ENCODE assay signal across 1 cellular context in the genomic region with DNA sequence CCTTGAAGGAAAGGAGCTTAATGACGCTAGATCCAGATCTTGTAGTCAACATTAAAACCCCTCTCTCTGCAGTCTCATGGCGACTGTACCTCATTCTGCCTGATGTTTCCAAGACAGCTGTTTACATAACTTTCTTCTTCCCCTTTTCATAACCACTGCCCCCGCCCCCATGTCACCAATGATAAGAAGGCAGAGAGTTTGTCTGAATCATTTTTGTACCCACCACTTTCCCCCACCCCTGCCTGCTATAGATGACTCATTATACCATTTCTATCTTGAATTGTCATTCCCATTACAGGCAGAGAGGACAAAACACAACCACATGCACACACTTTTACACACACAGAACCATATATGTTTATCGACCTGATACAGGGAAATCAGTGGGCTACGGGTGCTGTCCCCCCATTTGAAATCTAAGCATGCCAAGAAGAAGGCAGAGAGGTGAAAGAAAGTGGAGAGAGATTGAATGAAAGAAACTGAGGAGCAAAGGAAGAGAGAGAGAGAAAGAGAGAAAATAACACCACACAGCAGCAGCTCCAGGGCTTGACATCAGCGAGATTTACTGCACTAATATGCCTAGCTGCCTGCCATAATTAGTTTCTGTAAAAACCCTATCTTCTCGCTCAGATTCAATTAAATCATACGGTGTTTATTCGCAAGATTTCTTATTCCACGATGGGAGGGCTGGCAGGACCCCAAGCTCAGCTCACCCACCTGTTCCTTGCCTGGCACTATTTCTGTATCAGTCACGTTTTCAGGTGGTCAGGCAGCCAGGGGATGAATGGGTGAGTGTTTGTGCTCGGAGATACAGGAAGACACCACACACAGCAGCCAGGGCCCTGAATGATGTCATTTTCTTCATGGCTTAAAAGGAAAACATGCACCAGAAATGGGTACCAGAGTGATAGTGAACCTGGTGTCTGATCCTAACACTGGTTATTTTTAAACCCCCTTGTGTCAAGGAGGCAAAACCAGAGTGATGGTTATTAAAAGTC.
TF ChIP-seq lines count a peak whose summit lies in the region.

No MANE protein-coding gene starts in this region.

TF ChIP-seq in K562, 482 proteins besides CTCF, POLR2A, EP300 and RAD21 (continued from another document and continues in another):
- TF ChIP-seq SP2 (IDR thresholded peaks at IDR 0.05; ENCODE audit: extremely low read depth, low read depth, low read length, poor library complexity, severe bottlenecking) (no peak), EZH2 (IDR thresholded peaks at IDR 0.05; ENCODE audit: borderline replicate concordance, low read depth, low read length) (no peak), MEF2D (tag; conservative IDR thresholded peaks at IDR 0.05; ENCODE audit: low read depth) (no peak), HNRNPK (IDR thresholded peaks at IDR 0.05; ENCODE audit: low read depth, low read length, poor library complexity, severe bottlenecking) (no peak), ZNF212 (CRISPR knock-in tag; IDR thresholded peaks at IDR 0.05) (no peak), ZNF77 (CRISPR knock-in tag; IDR thresholded peaks at IDR 0.05) (no peak), ZNF174 (CRISPR knock-in tag; IDR thresholded peaks at IDR 0.05) (no peak), GTF2A2 (tag; IDR thresholded peaks at IDR 0.05) (no peak), ZNF785 (CRISPR knock-in tag; IDR thresholded peaks at IDR 0.05) (no peak), DIDO1 (tag; IDR thresholded peaks at IDR 0.05; ENCODE audit: low read depth) (no peak), NCOA6 (IDR thresholded peaks at IDR 0.05) (no peak), ZSCAN32 (CRISPR knock-in tag; IDR thresholded peaks at IDR 0.05) (no peak), TEAD4 (IDR thresholded peaks at IDR 0.05; ENCODE audit: low read length) (peak; percentile 55; the same call in 1 of the 2 replicates), TEAD4 (CRISPR knock-in tag; IDR thresholded peaks at IDR 0.05; ENCODE audit: borderline replicate concordance) (no peak), SETDB1 (IDR thresholded peaks at IDR 0.05; ENCODE audit: low read length) (no peak), LARP7 (IDR thresholded peaks at IDR 0.05) (no peak), POLR2B (IDR thresholded peaks at IDR 0.05; ENCODE audit: low read depth, partially characterized antibody) (no peak), HSF4 (CRISPR knock-in tag; IDR thresholded peaks at IDR 0.05; ENCODE audit: borderline replicate concordance) (no peak), PTRF (tag; IDR thresholded peaks at IDR 0.05) (no peak), SREBF2 (CRISPR knock-in tag; IDR thresholded peaks at IDR 0.05) (no peak), MIER1 (IDR thresholded peaks at IDR 0.05; ENCODE audit: low read depth) (no peak), ETV6 (IDR thresholded peaks at IDR 0.05; ENCODE audit: borderline replicate concordance in 1 of 2, low read depth in 2 of 2, low read length in 1 of 2) (no peak), ETV6 (CRISPR knock-in tag; IDR thresholded peaks at IDR 0.05; ENCODE audit: borderline replicate concordance) (no peak), ZNF561 (CRISPR knock-in tag; conservative IDR thresholded peaks at IDR 0.05) (no peak), FOXJ3 (CRISPR knock-in tag; IDR thresholded peaks at IDR 0.05) (no peak), ZNF431 (CRISPR knock-in tag; IDR thresholded peaks at IDR 0.05) (no peak), SRSF1 (IDR thresholded peaks at IDR 0.05; ENCODE audit: low read depth, low read length) (no peak), GATAD2B (IDR thresholded peaks at IDR 0.05; ENCODE audit: borderline replicate concordance) (no peak), TCFL5 (CRISPR knock-in tag; conservative IDR thresholded peaks at IDR 0.05) (no peak), PHF20 (IDR thresholded peaks at IDR 0.05; ENCODE audit: partially characterized antibody) (no peak), DNMT1 (IDR thresholded peaks at IDR 0.05) (no peak), BRCA1 (IDR thresholded peaks at IDR 0.05) (no peak), BRCA1 (CRISPR knock-in tag; IDR thresholded peaks at IDR 0.05) (no peak), ZNF217 (CRISPR knock-in tag; IDR thresholded peaks at IDR 0.05) (no peak), ZNF584 (CRISPR knock-in tag; IDR thresholded peaks at IDR 0.05; ENCODE audit: low read depth) (no peak), POU5F1 (IDR thresholded peaks at IDR 0.05; ENCODE audit: borderline replicate concordance, low read depth, low read length, partially characterized antibody) (no peak), FOSL1 (tag; conservative IDR thresholded peaks at IDR 0.05) (peak; percentile 96), KAT2B (IDR thresholded peaks at IDR 0.05; ENCODE audit: low read depth, low read length) (no peak), SMARCA4 (IDR thresholded peaks at IDR 0.05) (peak; percentile 82; the same call in 1 of the 2 replicates), HCFC1 (IDR thresholded peaks at IDR 0.05; ENCODE audit: low read depth, low read length) (no peak), SMARCE1 (IDR thresholded peaks at IDR 0.05) (peak; percentile 87; the same call in 1 of the 2 replicates), SAFB2 (IDR thresholded peaks at IDR 0.05; ENCODE audit: borderline replicate concordance, low read depth, low read length, severe bottlenecking) (no peak), ZNF384 (IDR thresholded peaks at IDR 0.05; ENCODE audit: low read depth, low read length) (no peak), E2F3 (CRISPR knock-in tag; IDR thresholded peaks at IDR 0.05) (no peak), NFE2L1 (tag; IDR thresholded peaks at IDR 0.05; ENCODE audit: borderline replicate concordance, low read depth) (no peak), XRCC4 (IDR thresholded peaks at IDR 0.05; ENCODE audit: extremely low read depth, insufficient read depth, insufficient read length) (no peak), CAMTA2 (CRISPR knock-in tag; conservative IDR thresholded peaks at IDR 0.05) (no peak), NCOA1 (IDR thresholded peaks at IDR 0.05; ENCODE audit: low read depth) (no peak), SRSF9 (IDR thresholded peaks at IDR 0.05; ENCODE audit: borderline replicate concordance, low read depth, low read length) (no peak), ETS2 (tag; IDR thresholded peaks at IDR 0.05; ENCODE audit: borderline replicate concordance, poor library complexity, severe bottlenecking) (no peak), TCF3 (CRISPR knock-in tag; IDR thresholded peaks at IDR 0.05) (peak; percentile 54), PCBP2 (IDR thresholded peaks at IDR 0.05; ENCODE audit: low read depth, low read length, poor library complexity, severe bottlenecking) (no peak), SPI1 (IDR thresholded peaks at IDR 0.05; ENCODE audit: borderline replicate concordance, low read depth, low read length) (peak; percentile 83), SMAD3 (CRISPR knock-in tag; conservative IDR thresholded peaks at IDR 0.05) (no peak), HDAC2 (IDR thresholded peaks at IDR 0.05) (peak; percentile 36; the same call in 1 of the 2 replicates), YY1 (IDR thresholded peaks at IDR 0.05; ENCODE audit: borderline replicate concordance in 1 of 3, control insufficient read depth in 1 of 3, extremely low read depth in 1 of 3, insufficient read depth in 3 of 3, insufficient read length in 1 of 3, insufficient replicate concordance in 2 of 3, low read depth in 1 of 3, low read length in 2 of 3) (no peak), FOS (IDR thresholded peaks at IDR 0.05; ENCODE audit: extremely low read depth, insufficient read length) (no peak), PHF8 (IDR thresholded peaks at IDR 0.05; ENCODE audit: borderline replicate concordance, low read length) (no peak), ZNF324 (CRISPR knock-in tag; IDR thresholded peaks at IDR 0.05) (no peak), KHSRP (IDR thresholded peaks at IDR 0.05) (no peak), ZNF274 (IDR thresholded peaks at IDR 0.05; ENCODE audit: borderline replicate concordance, low read depth, low read length) (no peak), NR2C2 (CRISPR knock-in tag; IDR thresholded peaks at IDR 0.05) (no peak), NR2C2 (tag; IDR thresholded peaks at IDR 0.05) (no peak), ZNF23 (CRISPR knock-in tag; IDR thresholded peaks at IDR 0.05) (no peak)
- TF ChIP-seq, protein P1, sequence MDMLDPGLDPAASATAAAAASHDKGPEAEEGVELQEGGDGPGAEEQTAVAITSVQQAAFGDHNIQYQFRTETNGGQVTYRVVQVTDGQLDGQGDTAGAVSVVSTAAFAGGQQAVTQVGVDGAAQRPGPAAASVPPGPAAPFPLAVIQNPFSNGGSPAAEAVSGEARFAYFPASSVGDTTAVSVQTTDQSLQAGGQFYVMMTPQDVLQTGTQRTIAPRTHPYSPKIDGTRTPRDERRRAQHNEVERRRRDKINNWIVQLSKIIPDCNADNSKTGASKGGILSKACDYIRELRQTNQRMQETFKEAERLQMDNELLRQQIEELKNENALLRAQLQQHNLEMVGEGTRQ (CRISPR knock-in tag; IDR thresholded peaks at IDR 0.05): no peak
- TF ChIP-seq, protein P2, sequence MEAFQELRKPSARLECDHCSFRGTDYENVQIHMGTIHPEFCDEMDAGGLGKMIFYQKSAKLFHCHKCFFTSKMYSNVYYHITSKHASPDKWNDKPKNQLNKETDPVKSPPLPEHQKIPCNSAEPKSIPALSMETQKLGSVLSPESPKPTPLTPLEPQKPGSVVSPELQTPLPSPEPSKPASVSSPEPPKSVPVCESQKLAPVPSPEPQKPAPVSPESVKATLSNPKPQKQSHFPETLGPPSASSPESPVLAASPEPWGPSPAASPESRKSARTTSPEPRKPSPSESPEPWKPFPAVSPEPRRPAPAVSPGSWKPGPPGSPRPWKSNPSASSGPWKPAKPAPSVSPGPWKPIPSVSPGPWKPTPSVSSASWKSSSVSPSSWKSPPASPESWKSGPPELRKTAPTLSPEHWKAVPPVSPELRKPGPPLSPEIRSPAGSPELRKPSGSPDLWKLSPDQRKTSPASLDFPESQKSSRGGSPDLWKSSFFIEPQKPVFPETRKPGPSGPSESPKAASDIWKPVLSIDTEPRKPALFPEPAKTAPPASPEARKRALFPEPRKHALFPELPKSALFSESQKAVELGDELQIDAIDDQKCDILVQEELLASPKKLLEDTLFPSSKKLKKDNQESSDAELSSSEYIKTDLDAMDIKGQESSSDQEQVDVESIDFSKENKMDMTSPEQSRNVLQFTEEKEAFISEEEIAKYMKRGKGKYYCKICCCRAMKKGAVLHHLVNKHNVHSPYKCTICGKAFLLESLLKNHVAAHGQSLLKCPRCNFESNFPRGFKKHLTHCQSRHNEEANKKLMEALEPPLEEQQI (IDR thresholded peaks at IDR 0.05): no peak
- TF ChIP-seq, protein P3, sequence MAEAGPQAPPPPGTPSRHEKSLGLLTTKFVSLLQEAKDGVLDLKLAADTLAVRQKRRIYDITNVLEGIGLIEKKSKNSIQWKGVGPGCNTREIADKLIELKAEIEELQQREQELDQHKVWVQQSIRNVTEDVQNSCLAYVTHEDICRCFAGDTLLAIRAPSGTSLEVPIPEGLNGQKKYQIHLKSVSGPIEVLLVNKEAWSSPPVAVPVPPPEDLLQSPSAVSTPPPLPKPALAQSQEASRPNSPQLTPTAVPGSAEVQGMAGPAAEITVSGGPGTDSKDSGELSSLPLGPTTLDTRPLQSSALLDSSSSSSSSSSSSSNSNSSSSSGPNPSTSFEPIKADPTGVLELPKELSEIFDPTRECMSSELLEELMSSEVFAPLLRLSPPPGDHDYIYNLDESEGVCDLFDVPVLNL (CRISPR knock-in tag; IDR thresholded peaks at IDR 0.05; ENCODE audit: low read depth): no peak
- TF ChIP-seq, protein P4, sequence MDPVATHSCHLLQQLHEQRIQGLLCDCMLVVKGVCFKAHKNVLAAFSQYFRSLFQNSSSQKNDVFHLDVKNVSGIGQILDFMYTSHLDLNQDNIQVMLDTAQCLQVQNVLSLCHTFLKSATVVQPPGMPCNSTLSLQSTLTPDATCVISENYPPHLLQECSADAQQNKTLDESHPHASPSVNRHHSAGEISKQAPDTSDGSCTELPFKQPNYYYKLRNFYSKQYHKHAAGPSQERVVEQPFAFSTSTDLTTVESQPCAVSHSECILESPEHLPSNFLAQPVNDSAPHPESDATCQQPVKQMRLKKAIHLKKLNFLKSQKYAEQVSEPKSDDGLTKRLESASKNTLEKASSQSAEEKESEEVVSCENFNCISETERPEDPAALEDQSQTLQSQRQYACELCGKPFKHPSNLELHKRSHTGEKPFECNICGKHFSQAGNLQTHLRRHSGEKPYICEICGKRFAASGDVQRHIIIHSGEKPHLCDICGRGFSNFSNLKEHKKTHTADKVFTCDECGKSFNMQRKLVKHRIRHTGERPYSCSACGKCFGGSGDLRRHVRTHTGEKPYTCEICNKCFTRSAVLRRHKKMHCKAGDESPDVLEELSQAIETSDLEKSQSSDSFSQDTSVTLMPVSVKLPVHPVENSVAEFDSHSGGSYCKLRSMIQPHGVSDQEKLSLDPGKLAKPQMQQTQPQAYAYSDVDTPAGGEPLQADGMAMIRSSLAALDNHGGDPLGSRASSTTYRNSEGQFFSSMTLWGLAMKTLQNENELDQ (CRISPR knock-in tag; IDR thresholded peaks at IDR 0.05; ENCODE audit: borderline replicate concordance): no peak
- TF ChIP-seq, protein P5, sequence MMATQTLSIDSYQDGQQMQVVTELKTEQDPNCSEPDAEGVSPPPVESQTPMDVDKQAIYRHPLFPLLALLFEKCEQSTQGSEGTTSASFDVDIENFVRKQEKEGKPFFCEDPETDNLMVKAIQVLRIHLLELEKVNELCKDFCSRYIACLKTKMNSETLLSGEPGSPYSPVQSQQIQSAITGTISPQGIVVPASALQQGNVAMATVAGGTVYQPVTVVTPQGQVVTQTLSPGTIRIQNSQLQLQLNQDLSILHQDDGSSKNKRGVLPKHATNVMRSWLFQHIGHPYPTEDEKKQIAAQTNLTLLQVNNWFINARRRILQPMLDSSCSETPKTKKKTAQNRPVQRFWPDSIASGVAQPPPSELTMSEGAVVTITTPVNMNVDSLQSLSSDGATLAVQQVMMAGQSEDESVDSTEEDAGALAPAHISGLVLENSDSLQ (IDR thresholded peaks at IDR 0.05): peak; percentile 41
- TF ChIP-seq, protein P6, sequence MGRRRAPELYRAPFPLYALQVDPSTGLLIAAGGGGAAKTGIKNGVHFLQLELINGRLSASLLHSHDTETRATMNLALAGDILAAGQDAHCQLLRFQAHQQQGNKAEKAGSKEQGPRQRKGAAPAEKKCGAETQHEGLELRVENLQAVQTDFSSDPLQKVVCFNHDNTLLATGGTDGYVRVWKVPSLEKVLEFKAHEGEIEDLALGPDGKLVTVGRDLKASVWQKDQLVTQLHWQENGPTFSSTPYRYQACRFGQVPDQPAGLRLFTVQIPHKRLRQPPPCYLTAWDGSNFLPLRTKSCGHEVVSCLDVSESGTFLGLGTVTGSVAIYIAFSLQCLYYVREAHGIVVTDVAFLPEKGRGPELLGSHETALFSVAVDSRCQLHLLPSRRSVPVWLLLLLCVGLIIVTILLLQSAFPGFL (CRISPR knock-in tag; IDR thresholded peaks at IDR 0.05): no peak
- TF ChIP-seq, protein P7, sequence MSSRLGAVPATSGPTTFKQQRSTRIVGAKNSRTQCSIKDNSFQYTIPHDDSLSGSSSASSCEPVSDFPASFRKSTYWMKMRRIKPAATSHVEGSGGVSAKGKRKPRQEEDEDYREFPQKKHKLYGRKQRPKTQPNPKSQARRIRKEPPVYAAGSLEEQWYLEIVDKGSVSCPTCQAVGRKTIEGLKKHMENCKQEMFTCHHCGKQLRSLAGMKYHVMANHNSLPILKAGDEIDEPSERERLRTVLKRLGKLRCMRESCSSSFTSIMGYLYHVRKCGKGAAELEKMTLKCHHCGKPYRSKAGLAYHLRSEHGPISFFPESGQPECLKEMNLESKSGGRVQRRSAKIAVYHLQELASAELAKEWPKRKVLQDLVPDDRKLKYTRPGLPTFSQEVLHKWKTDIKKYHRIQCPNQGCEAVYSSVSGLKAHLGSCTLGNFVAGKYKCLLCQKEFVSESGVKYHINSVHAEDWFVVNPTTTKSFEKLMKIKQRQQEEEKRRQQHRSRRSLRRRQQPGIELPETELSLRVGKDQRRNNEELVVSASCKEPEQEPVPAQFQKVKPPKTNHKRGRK (tag; IDR thresholded peaks at IDR 0.05): no peak
